Comparison of ENCODE assay signal across 7 cellular contexts in genomic region chr16:21359537-21359936, GRCh38.
DNase-seq lines count a peak whose midpoint lies in the region; ATAC-seq and TF ChIP-seq lines count a peak whose summit lies in the region.
"Not testable (repeated sequence)": the region's sequence is repeated elsewhere in the genome, so short reads cannot be mapped to it uniquely, and the experiment has no call there.

No MANE protein-coding gene starts in this region.

- DNase-seq in DND-41; activated CD8-positive, alpha-beta memory T cell treated with anti-CD3 and anti-CD28 coated beads, Interleukin-2, amount 10 ng/mL, durations not matched to agents 7 days and 5 days; natural killer cell: not testable (repeated sequence)

- not testable (repeated sequence) for H3K4me2 ChIP-seq in DND-41 (ENCODE audit: insufficient read depth, low read length)

- H3K4me3 ChIP-seq in DND-41 (ENCODE audit: low read depth in 1 of 2, low read length in 2 of 2) = not testable (repeated sequence)

- not testable (repeated sequence) for H3K27ac ChIP-seq in DND-41 (ENCODE audit: low read length)

- H3K27me3 Mint-ChIP-seq in IgD-negative memory B cell; natural killer cell (ENCODE audit: low read depth in 2 of 2): not testable (repeated sequence)
- H3K27me3 Mint-ChIP-seq in activated CD8-positive, alpha-beta memory T cell treated with anti-CD3 and anti-CD28 coated beads, Interleukin-2, amount 10 ng/mL, durations not matched to agents 7 days and 5 days = peaks cover 28% of the 10 kb centered on the region

- H4K20me1 ChIP-seq in DND-41 (ENCODE audit: insufficient read depth, low read length) = not testable (repeated sequence)

- ATAC-seq in DND-41 (ENCODE audit: insufficient read depth, low read depth) (0 out of 3 replicates have a peak, but pooled peaks have one; percentile 14), GM19397 (IDR thresholded peaks at IDR 0.05; ENCODE audit: unreplicated experiment) (peak; percentile 5), GM21825 (IDR thresholded peaks at IDR 0.05; ENCODE audit: unreplicated experiment) (peak; percentile 2), HG03097 (IDR thresholded peaks at IDR 0.05; ENCODE audit: low FRiP score, unreplicated experiment) (peak; percentile 11), natural killer cell (peak in 2 of 3 donors; percentile 27 to 29)
- peak; percentile 16 for ATAC-seq in activated CD8-positive, alpha-beta memory T cell treated with anti-CD3 and anti-CD28 coated beads, Interleukin-2, amount 10 ng/mL, durations not matched to agents 7 days and 5 days

- not testable (repeated sequence) for H2AFZ ChIP-seq in DND-41 (ENCODE audit: low read depth, low read length)

- peak overlapping the region; percentile 97 to 99 (median 98) for H3K27ac Mint-ChIP-seq in IgD-negative memory B cell
- H3K27ac Mint-ChIP-seq in activated CD8-positive, alpha-beta memory T cell treated with anti-CD3 and anti-CD28 coated beads, Interleukin-2, amount 10 ng/mL, durations not matched to agents 7 days and 5 days; natural killer cell: not testable (repeated sequence)

- not testable (repeated sequence) for TF ChIP-seq CTCF in DND-41 (IDR thresholded peaks at IDR 0.05; ENCODE audit: borderline replicate concordance, extremely low read depth, low read length, poor library complexity, severe bottlenecking); natural killer cell (IDR thresholded peaks at IDR 0.05)

- not testable (repeated sequence) for H3K27me3 ChIP-seq in DND-41 (ENCODE audit: insufficient read depth, low read length, poor library complexity)

- CTCF ChIA-PET in activated CD8-positive, alpha-beta memory T cell treated with anti-CD3 and anti-CD28 coated beads, Interleukin-2, amount 10 ng/mL, durations not matched to agents 7 days and 5 days (lab: Charles Lee) = not testable (repeated sequence)

- H3K79me2 ChIP-seq in DND-41 (ENCODE audit: insufficient read depth, low read length) = not testable (repeated sequence)

- peaks cover 34 to 52% (median 40%) of the 10 kb centered on the region in 3 donors for H3K4me1 Mint-ChIP-seq in IgD-negative memory B cell
- H3K4me1 Mint-ChIP-seq in activated CD8-positive, alpha-beta memory T cell treated with anti-CD3 and anti-CD28 coated beads, Interleukin-2, amount 10 ng/mL, durations not matched to agents 7 days and 5 days; natural killer cell: not testable (repeated sequence)

- H3K9me3 Mint-ChIP-seq in IgD-negative memory B cell; activated CD8-positive, alpha-beta memory T cell treated with anti-CD3 and anti-CD28 coated beads, Interleukin-2, amount 10 ng/mL, durations not matched to agents 7 days and 5 days (ENCODE audit: low read depth); natural killer cell: not testable (repeated sequence)

- H3K36me3 Mint-ChIP-seq in IgD-negative memory B cell; activated CD8-positive, alpha-beta memory T cell treated with anti-CD3 and anti-CD28 coated beads, Interleukin-2, amount 10 ng/mL, durations not matched to agents 7 days and 5 days; natural killer cell: not testable (repeated sequence)

- intact Hi-C loops in natural killer cell (cut with micrococcal nuclease) = not testable (repeated sequence)

- H3K4me3 Mint-ChIP-seq in IgD-negative memory B cell = peak overlapping the region; percentile 69 to 85 (median 78)
- H3K4me3 Mint-ChIP-seq in activated CD8-positive, alpha-beta memory T cell treated with anti-CD3 and anti-CD28 coated beads, Interleukin-2, amount 10 ng/mL, durations not matched to agents 7 days and 5 days; natural killer cell: not testable (repeated sequence)

- H3K9ac ChIP-seq in DND-41 (ENCODE audit: low read depth, low read length) = not testable (repeated sequence)

- H3K9me3 ChIP-seq in DND-41 (ENCODE audit: insufficient read depth, low read length, severe bottlenecking) = not testable (repeated sequence)

- not testable (repeated sequence) for H3K4me1 ChIP-seq in DND-41 (ENCODE audit: insufficient read depth, low read length)

- not testable (repeated sequence) for H3K36me3 ChIP-seq in DND-41 (ENCODE audit: insufficient read depth, low read length)
